Comparison of ENCODE assay signal across 8 cellular contexts in the genomic region with DNA sequence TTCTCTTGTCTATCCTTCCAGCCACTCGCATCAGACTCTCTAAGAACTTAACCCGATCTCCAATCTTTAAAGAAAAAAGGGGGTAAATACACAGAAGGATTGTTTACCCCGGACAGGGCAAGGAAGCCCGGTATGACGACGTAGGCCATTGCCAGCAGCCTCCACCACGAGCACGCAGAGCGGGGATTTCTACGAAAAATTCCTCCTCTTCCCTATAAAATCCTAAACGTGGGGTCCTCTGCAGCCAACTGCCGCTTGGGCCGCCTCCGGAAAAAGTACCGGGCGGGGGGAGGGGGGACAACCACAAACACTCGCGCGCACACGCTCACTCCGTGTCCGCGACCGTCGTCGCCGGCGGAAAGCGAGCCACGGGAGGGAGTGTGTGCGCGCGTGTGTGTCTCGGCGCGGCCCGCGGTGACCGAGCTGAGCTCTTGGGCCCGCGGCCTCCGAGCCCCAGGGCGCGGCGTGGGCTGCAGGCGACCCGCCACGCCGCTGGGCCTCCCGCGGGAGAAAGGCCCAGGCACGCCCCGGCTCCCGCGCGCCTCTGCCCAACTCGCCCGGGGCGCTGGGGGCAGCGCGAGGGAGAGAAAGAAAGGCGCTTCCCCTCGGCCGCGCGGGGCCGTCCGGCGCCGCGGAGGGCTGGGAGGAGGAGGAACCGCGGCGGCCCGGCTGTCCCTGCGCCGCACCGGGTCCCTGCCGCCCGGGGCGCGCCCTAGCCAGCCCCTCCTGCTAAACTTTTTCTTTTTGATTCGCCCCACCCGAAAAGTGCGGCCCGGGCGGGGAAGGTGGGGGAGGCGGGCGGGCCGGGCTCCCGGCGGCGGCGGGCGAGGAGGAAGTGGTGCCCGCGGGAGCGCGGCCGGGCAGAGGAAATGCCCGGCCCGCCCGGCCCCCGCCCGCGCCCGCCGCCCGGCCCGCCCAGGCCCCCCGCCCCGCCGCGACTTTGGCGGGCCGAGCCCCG. TPM values are rescaled to one million over a fixed set of nuclear protein-coding genes. Genes with fewer than 3 reads are reported as not detected.
DNase-seq lines count a peak whose midpoint lies in the region; ATAC-seq and TF ChIP-seq lines count a peak whose summit lies in the region.

No MANE protein-coding gene starts in this region.

- H3K9me3 Mint-ChIP-seq in Calu3 (ENCODE audit: low read depth, unreplicated experiment) (no peaks in the 10 kb centered on the region), WTC11 (no peaks in the 10 kb centered on the region)
- H3K9me3 Mint-ChIP-seq in natural killer cell treated with Interleukin-12 subunit alpha and Interleukin-12 subunit beta and Interleukin-15 and Interleukin-18, amount 100 ng/mL, for 72 hours: no peaks in the 10 kb centered on the region

- H3K4me3 ChIP-seq in fibroblast of villous mesenchyme (ENCODE audit: low read depth, low read length): peak overlapping the region; percentile 77

- no peak for TF ChIP-seq CTCF in Calu3 (IDR thresholded peaks at IDR 0.05; ENCODE audit: unreplicated experiment)
- TF ChIP-seq CTCF in WTC11 (IDR thresholded peaks at IDR 0.05): no peak
- TF ChIP-seq CTCF in fibroblast of villous mesenchyme (IDR thresholded peaks at IDR 0.05; ENCODE audit: insufficient read depth, low read depth, low read length): no peak

- H3K36me3 Mint-ChIP-seq in Calu3 (ENCODE audit: insufficient read depth, unreplicated experiment) (peaks cover 77% of the 10 kb centered on the region), WTC11 (peaks cover 4% of the 10 kb centered on the region; the same call in 1 of the 2 replicates)
- no peaks in the 10 kb centered on the region for H3K36me3 Mint-ChIP-seq in natural killer cell treated with Interleukin-12 subunit alpha and Interleukin-12 subunit beta and Interleukin-15 and Interleukin-18, amount 100 ng/mL, for 72 hours

- no peaks in the 10 kb centered on the region for H3K27me3 Mint-ChIP-seq in Calu3 (ENCODE audit: unreplicated experiment)
- H3K27me3 Mint-ChIP-seq in WTC11 (ENCODE audit: low read depth): no peaks in the 10 kb centered on the region
- no peaks in the 10 kb centered on the region for H3K27me3 Mint-ChIP-seq in natural killer cell treated with Interleukin-12 subunit alpha and Interleukin-12 subunit beta and Interleukin-15 and Interleukin-18, amount 100 ng/mL, for 72 hours

- H3K4me3 Mint-ChIP-seq in Calu3 (ENCODE audit: low read depth, unreplicated experiment) (peak overlapping the region; percentile 75), WTC11 (peak overlapping the region; percentile 96)
- H3K4me3 Mint-ChIP-seq in natural killer cell treated with Interleukin-12 subunit alpha and Interleukin-12 subunit beta and Interleukin-15 and Interleukin-18, amount 100 ng/mL, for 72 hours: peak overlapping the region; percentile 91

- POLR2A ChIA-PET in WTC11 (lab: Charles Lee): no interaction called here

- ATAC-seq in HG02970 (IDR thresholded peaks at IDR 0.05; ENCODE audit: low FRiP score, unreplicated experiment) (peak; percentile 49), WTC11 (no peak), GM18520 (IDR thresholded peaks at IDR 0.05; ENCODE audit: unreplicated experiment) (no peak)
- peak; percentile 64 to 70 for ATAC-seq in natural killer cell treated with Interleukin-12 subunit alpha and Interleukin-12 subunit beta and Interleukin-15 and Interleukin-18, amount 100 ng/mL, for 72 hours

- no TSS peak for BruUV-seq in Calu3 (replicated peaks; lab: Mats Ljungman, UMichigan)

- CTCF ChIA-PET in Calu3 (lab: Charles Lee): no interaction called here
- CTCF ChIA-PET in WTC11 (lab: Charles Lee): interaction anchor here (0.9 kb wide), 1 partner anchor 111 kb away, joined by 3 read pairs; no protein-coding TSS in a partner anchor

- H3K27ac Mint-ChIP-seq in Calu3 (ENCODE audit: unreplicated experiment) (peak overlapping the region; percentile 85), WTC11 (peak overlapping the region; percentile 98)
- H3K27ac Mint-ChIP-seq in natural killer cell treated with Interleukin-12 subunit alpha and Interleukin-12 subunit beta and Interleukin-15 and Interleukin-18, amount 100 ng/mL, for 72 hours: peak overlapping the region; percentile 68 to 94

- DNase-seq in Calu3 (no peak), WTC11 (ENCODE audit: low spot score) (no peak), fibroblast of villous mesenchyme (ENCODE audit: low read depth) (peak; percentile 76), GM19240 (ENCODE audit: insufficient read length, low spot score) (no peak)
- DNase-seq in natural killer cell treated with Interleukin-12 subunit alpha and Interleukin-12 subunit beta and Interleukin-15 and Interleukin-18, amount 100 ng/mL, for 72 hours (ENCODE audit: low spot score): peak; percentile 72
- no peak for DNase-seq in effector CD4-positive, alpha-beta T cell

- peaks cover 19% of the 10 kb centered on the region for H3K4me1 Mint-ChIP-seq in Calu3 (ENCODE audit: low read depth, unreplicated experiment)
- peaks cover 52% of the 10 kb centered on the region for H3K4me1 Mint-ChIP-seq in WTC11
- peaks cover 40 to 45% of the 10 kb centered on the region in 2 donors for H3K4me1 Mint-ChIP-seq in natural killer cell treated with Interleukin-12 subunit alpha and Interleukin-12 subunit beta and Interleukin-15 and Interleukin-18, amount 100 ng/mL, for 72 hours (ENCODE audit: low read depth in 2 of 2)

- intact Hi-C loops in Calu3 (cut with micrococcal nuclease; ENCODE audit: unreplicated experiment): loop anchor here (5.0 to 10.0 kb wide), 3 partner anchors 37 to 97 kb away; no protein-coding TSS in a partner anchor

TF ChIP-seq in WTC11, 78 proteins besides CTCF, POLR2A, EP300 and RAD21 (continues in another document):
- TF ChIP-seq JUN (CRISPR knock-in tag; IDR thresholded peaks at IDR 0.05) (0 out of 2 replicates have a peak, but pooled peaks have one; percentile 17), FOXP1 (CRISPR knock-in tag; IDR thresholded peaks at IDR 0.05; ENCODE audit: borderline replicate concordance) (0 out of 2 replicates have a peak, but pooled peaks have one; percentile 29), KAT7 (CRISPR knock-in tag; IDR thresholded peaks at IDR 0.05; ENCODE audit: borderline replicate concordance) (0 out of 2 replicates have a peak, but pooled peaks have one; percentile 35), PRRX2 (CRISPR knock-in tag; IDR thresholded peaks at IDR 0.05) (no peak), FOXP4 (CRISPR knock-in tag; IDR thresholded peaks at IDR 0.05) (peak; percentile 71; the same call in 1 of the 2 replicates)
- TF ChIP-seq, protein P1, sequence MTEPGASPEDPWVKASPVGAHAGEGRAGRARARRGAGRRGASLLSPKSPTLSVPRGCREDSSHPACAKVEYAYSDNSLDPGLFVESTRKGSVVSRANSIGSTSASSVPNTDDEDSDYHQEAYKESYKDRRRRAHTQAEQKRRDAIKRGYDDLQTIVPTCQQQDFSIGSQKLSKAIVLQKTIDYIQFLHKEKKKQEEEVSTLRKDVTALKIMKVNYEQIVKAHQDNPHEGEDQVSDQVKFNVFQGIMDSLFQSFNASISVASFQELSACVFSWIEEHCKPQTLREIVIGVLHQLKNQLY (CRISPR knock-in tag; IDR thresholded peaks at IDR 0.05): no peak
- TF ChIP-seq, protein P2, sequence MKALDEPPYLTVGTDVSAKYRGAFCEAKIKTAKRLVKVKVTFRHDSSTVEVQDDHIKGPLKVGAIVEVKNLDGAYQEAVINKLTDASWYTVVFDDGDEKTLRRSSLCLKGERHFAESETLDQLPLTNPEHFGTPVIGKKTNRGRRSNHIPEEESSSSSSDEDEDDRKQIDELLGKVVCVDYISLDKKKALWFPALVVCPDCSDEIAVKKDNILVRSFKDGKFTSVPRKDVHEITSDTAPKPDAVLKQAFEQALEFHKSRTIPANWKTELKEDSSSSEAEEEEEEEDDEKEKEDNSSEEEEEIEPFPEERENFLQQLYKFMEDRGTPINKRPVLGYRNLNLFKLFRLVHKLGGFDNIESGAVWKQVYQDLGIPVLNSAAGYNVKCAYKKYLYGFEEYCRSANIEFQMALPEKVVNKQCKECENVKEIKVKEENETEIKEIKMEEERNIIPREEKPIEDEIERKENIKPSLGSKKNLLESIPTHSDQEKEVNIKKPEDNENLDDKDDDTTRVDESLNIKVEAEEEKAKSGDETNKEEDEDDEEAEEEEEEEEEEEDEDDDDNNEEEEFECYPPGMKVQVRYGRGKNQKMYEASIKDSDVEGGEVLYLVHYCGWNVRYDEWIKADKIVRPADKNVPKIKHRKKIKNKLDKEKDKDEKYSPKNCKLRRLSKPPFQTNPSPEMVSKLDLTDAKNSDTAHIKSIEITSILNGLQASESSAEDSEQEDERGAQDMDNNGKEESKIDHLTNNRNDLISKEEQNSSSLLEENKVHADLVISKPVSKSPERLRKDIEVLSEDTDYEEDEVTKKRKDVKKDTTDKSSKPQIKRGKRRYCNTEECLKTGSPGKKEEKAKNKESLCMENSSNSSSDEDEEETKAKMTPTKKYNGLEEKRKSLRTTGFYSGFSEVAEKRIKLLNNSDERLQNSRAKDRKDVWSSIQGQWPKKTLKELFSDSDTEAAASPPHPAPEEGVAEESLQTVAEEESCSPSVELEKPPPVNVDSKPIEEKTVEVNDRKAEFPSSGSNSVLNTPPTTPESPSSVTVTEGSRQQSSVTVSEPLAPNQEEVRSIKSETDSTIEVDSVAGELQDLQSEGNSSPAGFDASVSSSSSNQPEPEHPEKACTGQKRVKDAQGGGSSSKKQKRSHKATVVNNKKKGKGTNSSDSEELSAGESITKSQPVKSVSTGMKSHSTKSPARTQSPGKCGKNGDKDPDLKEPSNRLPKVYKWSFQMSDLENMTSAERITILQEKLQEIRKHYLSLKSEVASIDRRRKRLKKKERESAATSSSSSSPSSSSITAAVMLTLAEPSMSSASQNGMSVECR (CRISPR knock-in tag; IDR thresholded peaks at IDR 0.05; ENCODE audit: borderline replicate concordance): 0 out of 2 replicates have a peak, but pooled peaks have one; percentile 10

RNA-seq across cellular contexts. Expression of gene CTBP2, which starts 1.6 kb away (rescaled TPM):
- total RNA-seq in Calu3 (2022) (71.9 and 78.7 TPM in 2 replicates), WTC11 (2021) (175 to 191 TPM (median 181 TPM) in 3 replicates), fibroblast of villous mesenchyme (74.3 and 84.7 TPM in 2 replicates)
- 10 to 100 TPM; 61.3 to 76.4 TPM for total RNA-seq in natural killer cell treated with Interleukin-12 subunit alpha and Interleukin-12 subunit beta and Interleukin-15 and Interleukin-18, amount 100 ng/mL, for 72 hours

Comparison
In these comparisons a context has a peak if more than half of its experiments do, and no peak if none do; other contexts are left out.
1. DNase-seq: peak in fibroblast of villous mesenchyme (single experiment) and natural killer cell treated with Interleukin-12 subunit alpha and Interleukin-12 subunit beta and Interleukin-15 and Interleukin-18, amount 100 ng/mL, for 72 hours (single experiment); none in Calu3 (single experiment), WTC11 (single experiment), GM19240 (single experiment) and effector CD4-positive, alpha-beta T cell (single experiment).
2. ATAC-seq: peak in HG02970 (single experiment) and natural killer cell treated with Interleukin-12 subunit alpha and Interleukin-12 subunit beta and Interleukin-15 and Interleukin-18, amount 100 ng/mL, for 72 hours (2 of 2); none in WTC11 (single experiment) and GM18520 (single experiment).
3. Peak in every context shown above with its lines, with median percentiles within 50 percentile points of each other: H3K27ac Mint-ChIP-seq and H3K4me3 Mint-ChIP-seq.